12 cellular contexts compared by ENCODE assay signal in the genomic region with DNA sequence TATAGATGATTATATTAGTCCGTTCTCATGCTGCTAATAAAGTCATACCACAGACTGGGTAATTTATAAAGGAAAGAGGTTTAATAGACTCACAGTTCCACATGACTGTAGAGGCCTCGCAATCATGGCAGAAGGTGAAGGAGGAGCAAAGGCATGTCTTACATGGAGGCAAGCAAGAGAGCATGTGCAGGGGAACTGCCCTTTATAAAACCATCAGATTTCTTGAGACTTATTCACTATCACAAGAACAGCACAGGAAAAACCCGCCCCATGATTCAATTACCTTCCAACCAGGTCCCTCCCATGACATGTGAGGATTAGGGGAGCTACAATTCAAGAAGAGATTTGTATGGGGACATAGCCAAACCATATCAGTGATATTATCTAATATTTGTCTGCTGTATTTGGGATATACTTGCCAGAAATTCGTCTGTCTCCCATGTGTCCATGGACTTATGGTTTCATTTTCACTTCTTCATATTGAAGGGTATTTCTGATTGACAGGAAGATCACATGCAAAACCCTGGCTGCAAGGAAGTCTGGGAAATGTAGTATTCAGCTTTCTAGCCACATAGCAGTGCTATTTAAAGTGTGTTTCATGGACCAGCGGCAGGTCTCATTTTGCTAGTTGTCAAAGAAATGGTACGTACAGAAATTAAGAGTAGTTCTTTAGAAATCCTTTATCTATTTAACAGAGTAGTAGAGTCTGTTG. TPM values are rescaled to one million over a fixed set of nuclear protein-coding genes. Genes with fewer than 3 reads are reported as not detected.
DNase-seq lines count a peak whose midpoint lies in the region; ATAC-seq and FAIRE-seq lines count a peak whose summit lies in the region.
"Had no signal": no experiment of that assay in that cellular context is flagged by ENCODE, and none has a peak within 500 bp of the region (broad histone marks: within the 10 kb centered on the region; RNA-seq: fewer than 3 reads in every experiment).

No MANE protein-coding gene starts in this region.

- no peak for FAIRE-seq in HTR-8/SVneo (lab: Jason Lieb, UNC)
- FAIRE-seq: H1 had no signal

- DNase-seq in T-helper 1 cell (no peak), RKO (ENCODE audit: low spot score) (peak; percentile 30), A172 (ENCODE audit: low spot score) (no peak), HTR-8/SVneo (ENCODE audit: insufficient read length, low spot score) (no peak)
- no peak for DNase-seq in stimulated activated CD4-positive, alpha-beta T cell treated with anti-CD3 and anti-CD28 coated beads, Interleukin-1b, Interleukin-23, amount 100 ng/mL, for 48 hours
- DNase-seq: amniotic stem cell, trophoblast cell had no signal

- peak overlapping the region; percentile 8 for H3K4me3 Mint-ChIP-seq in T-helper 1 cell treated with Interleukin-12 subunit alpha and Interleukin-12 subunit beta and Interleukin-4 antibody, amounts not matched to agents 30 μg/mL and 1 μg/mL, for 36 hours
- H3K4me3 Mint-ChIP-seq in stimulated activated memory B cell treated with anti-CD40 and anti-IgM and Interleukin-4, amounts not matched to agents 10 μg/mL and 1 μg/mL and 100 μg/mL, for 72 hours = no peak overlapping the region

- peaks cover 12% of the 10 kb centered on the region for H3K9me3 Mint-ChIP-seq in T-helper 1 cell treated with Interleukin-12 subunit alpha and Interleukin-12 subunit beta and Interleukin-4 antibody, amounts not matched to agents 30 μg/mL and 1 μg/mL, for 36 hours
- H3K9me3 Mint-ChIP-seq in stimulated activated memory B cell treated with anti-CD40 and anti-IgM and Interleukin-4, amounts not matched to agents 10 μg/mL and 1 μg/mL and 100 μg/mL, for 72 hours = peaks cover 10% of the 10 kb centered on the region

- H3K36me3 Mint-ChIP-seq in T-helper 1 cell treated with Interleukin-12 subunit alpha and Interleukin-12 subunit beta and Interleukin-4 antibody, amounts not matched to agents 30 μg/mL and 1 μg/mL, for 36 hours (ENCODE audit: low read depth) = no peaks in the 10 kb centered on the region
- H3K36me3 Mint-ChIP-seq in stimulated activated memory B cell treated with anti-CD40 and anti-IgM and Interleukin-4, amounts not matched to agents 10 μg/mL and 1 μg/mL and 100 μg/mL, for 72 hours = no peaks in the 10 kb centered on the region

- ATAC-seq in HG03432 (IDR thresholded peaks at IDR 0.05; ENCODE audit: unreplicated experiment) = peak; percentile 78
- peak; percentile 47 for ATAC-seq in stimulated activated memory B cell treated with anti-CD40 and anti-IgM and Interleukin-4, amounts not matched to agents 10 μg/mL and 1 μg/mL and 100 μg/mL, for 72 hours

- peak overlapping the region; percentile 34 for H3K27ac Mint-ChIP-seq in T-helper 1 cell treated with Interleukin-12 subunit alpha and Interleukin-12 subunit beta and Interleukin-4 antibody, amounts not matched to agents 30 μg/mL and 1 μg/mL, for 36 hours
- H3K27ac Mint-ChIP-seq in stimulated activated memory B cell treated with anti-CD40 and anti-IgM and Interleukin-4, amounts not matched to agents 10 μg/mL and 1 μg/mL and 100 μg/mL, for 72 hours = no peak overlapping the region

- H3K4me1 Mint-ChIP-seq in T-helper 1 cell treated with Interleukin-12 subunit alpha and Interleukin-12 subunit beta and Interleukin-4 antibody, amounts not matched to agents 30 μg/mL and 1 μg/mL, for 36 hours (ENCODE audit: low read depth) = peaks cover 7% of the 10 kb centered on the region
- peaks cover 5% of the 10 kb centered on the region for H3K4me1 Mint-ChIP-seq in stimulated activated memory B cell treated with anti-CD40 and anti-IgM and Interleukin-4, amounts not matched to agents 10 μg/mL and 1 μg/mL and 100 μg/mL, for 72 hours

- H3K27me3 Mint-ChIP-seq in T-helper 1 cell treated with Interleukin-12 subunit alpha and Interleukin-12 subunit beta and Interleukin-4 antibody, amounts not matched to agents 30 μg/mL and 1 μg/mL, for 36 hours (ENCODE audit: low read depth) = peaks cover 2% of the 10 kb centered on the region
- H3K27me3 Mint-ChIP-seq in stimulated activated memory B cell treated with anti-CD40 and anti-IgM and Interleukin-4, amounts not matched to agents 10 μg/mL and 1 μg/mL and 100 μg/mL, for 72 hours = peaks cover 21% of the 10 kb centered on the region

RNA-seq across cellular contexts. Expression of a gene that starts 50.5 kb away (rescaled TPM):
- total RNA-seq in A172 (2014; rRNA removed; shearing (Covaris generic)) = not detected in 2 replicates
- total RNA-seq: omental fat pad had no signal
